15 cellular contexts compared by ENCODE assay signal in genomic region chr22:38348751-38349496, GRCh38. TPM values are rescaled to one million over a fixed set of nuclear protein-coding genes. Genes with fewer than 3 reads are reported as not detected.
DNase-seq lines count a peak whose midpoint lies in the region; ATAC-seq, FAIRE-seq and TF ChIP-seq lines count a peak whose summit lies in the region.
"Had no signal": no experiment of that assay in that cellular context is flagged by ENCODE, and none has a peak within 500 bp of the region (broad histone marks: within the 10 kb centered on the region; RNA-seq: fewer than 3 reads in every experiment).

No MANE protein-coding gene starts in this region.

- H3K4me1 ChIP-seq in PC-3 (ENCODE audit: insufficient read depth, low read length) (peaks cover 6% of the 10 kb centered on the region; the same call in 1 of the 2 replicates), esophagus squamous epithelium (peaks cover 0 to 14% (median 8%) of the 10 kb centered on the region in 3 donors), sigmoid colon (peaks cover 0 to 7% (median 4%) of the 10 kb centered on the region in 4 donors)
- H3K4me1 ChIP-seq: pancreas had no signal

- no peaks in the 10 kb centered on the region for H3K79me2 ChIP-seq in PC-3 (ENCODE audit: low read length)

- BruUV-seq in PC-3 (replicated peaks; lab: Mats Ljungman, UMichigan) = no TSS peak

- no peaks in the 10 kb centered on the region for H3K9me3 Mint-ChIP-seq in T-helper 2 cell treated with Interferon-gamma antibody and Interleukin-4, amounts not matched to agents 5 μg/mL and 100 μg/mL, for 36 hours
- H3K9me3 Mint-ChIP-seq: CD4-positive, alpha-beta T cell had no signal

- H3K27me3 ChIP-seq in PC-3 (ENCODE audit: low read length) (no peaks in the 10 kb centered on the region), esophagus squamous epithelium (peaks cover 0 to 14% (median 0%) of the 10 kb centered on the region in 4 donors), sigmoid colon (peaks cover 0 to 8% (median 0%) of the 10 kb centered on the region in 3 donors)
- H3K27me3 ChIP-seq: pancreas had no signal

- 73 to 86% methylated on average over 12 to 14 of the region's 14 CpGs for WGBS in esophagus squamous epithelium, 2 donors
- 85% methylated on average over 14 of the region's 14 CpGs for WGBS in sigmoid colon, 2 donors

- H3K4me3 ChIP-seq in PC-3 (ENCODE audit: low read length) (no peak overlapping the region), esophagus squamous epithelium (no peak overlapping the region), sigmoid colon (no peak overlapping the region)
- H3K4me3 ChIP-seq: pancreas had no signal

- peak overlapping the region; percentile 34 for H3K27ac ChIP-seq in PC-3 (ENCODE audit: low read length)
- peak overlapping the region in 3 of 4 donors; percentile 48 to 59 (median 54) for H3K27ac ChIP-seq in esophagus squamous epithelium
- no peak overlapping the region for H3K27ac ChIP-seq in sigmoid colon
- H3K27ac ChIP-seq: pancreas had no signal

- TF ChIP-seq POLR2A in esophagus squamous epithelium (IDR thresholded peaks at IDR 0.05) (no peak), sigmoid colon (IDR thresholded peaks at IDR 0.05) (no peak)

- no peak for FAIRE-seq in RCC 7860 (lab: Jason Lieb, UNC)
- FAIRE-seq: islet of Langerhans, pancreas had no signal

- H3K36me3 Mint-ChIP-seq in T-helper 2 cell treated with Interferon-gamma antibody and Interleukin-4, amounts not matched to agents 5 μg/mL and 100 μg/mL, for 36 hours (ENCODE audit: low read depth) = no peaks in the 10 kb centered on the region

- no peaks in the 10 kb centered on the region for H3K9me2 ChIP-seq in PC-3 (replicated peaks; ENCODE audit: low read length)

- no peaks in the 10 kb centered on the region for H3K4me1 Mint-ChIP-seq in T-helper 2 cell treated with Interferon-gamma antibody and Interleukin-4, amounts not matched to agents 5 μg/mL and 100 μg/mL, for 36 hours (ENCODE audit: low read depth)

- H3F3A ChIP-seq in PC-3 (ENCODE audit: low read length, unreplicated experiment) = no peaks in the 10 kb centered on the region

- no peak overlapping the region for H3K9ac ChIP-seq in PC-3 (ENCODE audit: low read length)

- H3K27ac Mint-ChIP-seq in T-helper 2 cell treated with Interferon-gamma antibody and Interleukin-4, amounts not matched to agents 5 μg/mL and 100 μg/mL, for 36 hours = no peak overlapping the region
- H3K27ac Mint-ChIP-seq: CD4-positive, alpha-beta T cell had no signal

- no peak for TF ChIP-seq EP300 in sigmoid colon (IDR thresholded peaks at IDR 0.05)

- POLR2A ChIA-PET in PC-3 (lab: Charles Lee; ENCODE audit: unreplicated experiment) = no interaction called here

- H3K4me2 ChIP-seq in PC-3 (ENCODE audit: low read length) = no peak overlapping the region

- no peak for ATAC-seq in PC-3
- ATAC-seq: pancreas had no signal

- H3K4me3 Mint-ChIP-seq in T-helper 2 cell treated with Interferon-gamma antibody and Interleukin-4, amounts not matched to agents 5 μg/mL and 100 μg/mL, for 36 hours = no peak overlapping the region
- H3K4me3 Mint-ChIP-seq: CD4-positive, alpha-beta T cell had no signal

- no peak for TF ChIP-seq CTCF in PC-3 (conservative IDR thresholded peaks at IDR 0.05; ENCODE audit: low read depth, low read length)
- no peak for TF ChIP-seq CTCF in esophagus squamous epithelium (IDR thresholded peaks at IDR 0.05)
- no peak for TF ChIP-seq CTCF in sigmoid colon (IDR thresholded peaks at IDR 0.05)

- H3K36me3 ChIP-seq in PC-3 (ENCODE audit: low read depth, low read length) (no peaks in the 10 kb centered on the region), esophagus squamous epithelium (no peaks in the 10 kb centered on the region), sigmoid colon (no peaks in the 10 kb centered on the region)
- H3K36me3 ChIP-seq: pancreas had no signal

- H2AFZ ChIP-seq in PC-3 (ENCODE audit: low read length) = no peak overlapping the region

- no peaks in the 10 kb centered on the region for H3K27me3 Mint-ChIP-seq in T-helper 2 cell treated with Interferon-gamma antibody and Interleukin-4, amounts not matched to agents 5 μg/mL and 100 μg/mL, for 36 hours (ENCODE audit: low read depth)
- H3K27me3 Mint-ChIP-seq: CD4-positive, alpha-beta T cell had no signal

- H3K9me3 ChIP-seq in PC-3 (ENCODE audit: low read length) (no peaks in the 10 kb centered on the region), esophagus squamous epithelium (no peaks in the 10 kb centered on the region), sigmoid colon (no peaks in the 10 kb centered on the region)
- H3K9me3 ChIP-seq: pancreas had no signal

- DNase-seq in T-helper 2 cell treated with Interferon-gamma antibody and Interleukin-4, amounts not matched to agents 5 μg/mL and 100 μg/mL, for 36 hours (ENCODE audit: low spot score) = peak; percentile 3
- DNase-seq in T-helper 2 cell = no peak
- no peak for DNase-seq in PC-3
- no peak for DNase-seq in esophagus squamous epithelium (lab: John Stamatoyannopoulos, UW)
- DNase-seq in sigmoid colon = peak; percentile 40
- no peak for DNase-seq in MV-4-11 (lab: John Stamatoyannopoulos, UW)
- no peak for DNase-seq in RCC 7860 (ENCODE audit: low spot score)
- DNase-seq in NCI-H1436 (lab: John Stamatoyannopoulos, UW) = no peak
- DNase-seq: 8988T, KBM-7, NCI-H1417 treated with DMSO at 0.1 percent for 48 hours, NCI-H446 treated with DMSO at 0.1 percent for 48 hours had no signal

- intact Hi-C loops in PC-3 (cut with micrococcal nuclease) = no loop called here
- intact Hi-C loops in esophagus squamous epithelium (cut with DNase I) = no loop called here
- intact Hi-C loops in sigmoid colon (cut with DNase I) = no loop called here

- no peaks in the 10 kb centered on the region for H4K20me1 ChIP-seq in PC-3 (ENCODE audit: low read length)

- CTCF ChIA-PET in PC-3 (lab: Charles Lee) = interaction anchor here (0.6 kb wide), 1 partner anchor 246 kb away, joined by 3 read pairs; no protein-coding TSS in a partner anchor

RNA-seq across cellular contexts. Expression of gene CSNK1E, which starts 31.7 kb away (rescaled TPM):
- 147 and 179 TPM in 2 replicates for total RNA-seq in PC-3 (2014; rRNA removed)
- 10 to 100 TPM; 40.8 to 94.4 (median 55.9) TPM for total RNA-seq in esophagus squamous epithelium
- 100 to 1,000 TPM in 1 of 4 donors, 10 to 100 TPM in 3; 60.6 to 116 (median 73.3) TPM for total RNA-seq in sigmoid colon
- polyA plus RNA-seq in sigmoid colon = 10 to 100 TPM; 33.6 to 82.8 (median 35.1) TPM

Comparison
In these comparisons a context has a peak if more than half of its experiments do, and no peak if none do; other contexts are left out.
1. DNase-seq: peak in T-helper 2 cell treated with Interferon-gamma antibody and Interleukin-4, amounts not matched to agents 5 μg/mL and 100 μg/mL, for 36 hours (single experiment) and sigmoid colon (single experiment); none in T-helper 2 cell (0 of 5), PC-3 (single experiment), esophagus squamous epithelium (single experiment), MV-4-11 (single experiment), RCC 7860 (single experiment) and NCI-H1436 (single experiment).
2. H3K27ac ChIP-seq: peak in PC-3 (single experiment) and esophagus squamous epithelium (3 of 4); none in sigmoid colon (0 of 4).